8 cellular contexts compared by ENCODE assay signal in genomic region chr19:14496029-14496848, GRCh38. TPM values are rescaled to one million over a fixed set of nuclear protein-coding genes. Genes with fewer than 3 reads are reported as not detected.
DNase-seq lines count a peak whose midpoint lies in the region; ATAC-seq and TF ChIP-seq lines count a peak whose summit lies in the region.

Gene GIPC1 (minus strand): TSS chr19:14496127. CDS start chr19:14482976, 13,151 bp downstream.

- no TSS peak for BruUV-seq in Caco-2 (replicated peaks; lab: Mats Ljungman, UMichigan)

- H3K36me3 Mint-ChIP-seq in Caco-2 (ENCODE audit: insufficient read depth, unreplicated experiment) (peaks cover 34% of the 10 kb centered on the region), GM23338 (ENCODE audit: low read depth) (peaks cover 20% of the 10 kb centered on the region)
- peaks cover 7% of the 10 kb centered on the region for H3K36me3 Mint-ChIP-seq in activated naive CD8-positive, alpha-beta T cell treated with anti-CD3 and anti-CD28 coated beads, Interleukin-2, amount 10 ng/mL, durations not matched to agents 7 days and 5 days

- H3K79me2 ChIP-seq in GM23338 (replicated peaks; ENCODE audit: insufficient read depth), result peaks cover 28% of the 10 kb centered on the region

- H3K4me3 Mint-ChIP-seq in Caco-2 (ENCODE audit: unreplicated experiment) (peak within 1 kb of the TSS; percentile 80), GM23338 (peak within 1 kb of the TSS; percentile 89)
- peak within 1 kb of the TSS; percentile 84 for H3K4me3 Mint-ChIP-seq in activated naive CD8-positive, alpha-beta T cell treated with anti-CD3 and anti-CD28 coated beads, Interleukin-2, amount 10 ng/mL, durations not matched to agents 7 days and 5 days

- H3F3A ChIP-seq in GM23338 (replicated peaks; ENCODE audit: low read depth), result peaks cover 11% of the 10 kb centered on the region

- no peaks in the 10 kb centered on the region for H3K9me3 ChIP-seq in Caco-2

- peak within 1 kb of the TSS; percentile 91 for H3K27ac Mint-ChIP-seq in Caco-2 (ENCODE audit: unreplicated experiment)
- H3K27ac Mint-ChIP-seq in GM23338, result peak within 1 kb of the TSS; percentile 81
- peak within 1 kb of the TSS; percentile 79 for H3K27ac Mint-ChIP-seq in activated naive CD8-positive, alpha-beta T cell treated with anti-CD3 and anti-CD28 coated beads, Interleukin-2, amount 10 ng/mL, durations not matched to agents 7 days and 5 days

- DNase-seq in Caco-2 (peak; percentile 99), GM23338 (ENCODE audit: low spot score) (peak; percentile 99), NCI-H1105 (lab: John Stamatoyannopoulos, UW) (peak; percentile 98), SW 1271 (lab: John Stamatoyannopoulos, UW) (peak; percentile 91 to 97), glomerular visceral epithelial cell (ENCODE audit: extremely low spot score) (peak; percentile 99), nucleus accumbens (lab: John Stamatoyannopoulos, UW) (peak; percentile 90 to 99 (median 98)), substantia nigra (lab: John Stamatoyannopoulos, UW) (peak; percentile 86 to 99 (median 97))
- peak; percentile 93 for DNase-seq in activated naive CD8-positive, alpha-beta T cell treated with anti-CD3 and anti-CD28 coated beads, Interleukin-2, amount 10 ng/mL, durations not matched to agents 7 days and 5 days

- H3K27ac ChIP-seq in GM23338 (ENCODE audit: low read depth) (0 out of 2 replicates have a peak within 1 kb of the TSS, but pooled peaks have one; percentile 39), substantia nigra (ENCODE audit: low read depth, low read length, poor library complexity, severe bottlenecking) (peak within 1 kb of the TSS; percentile 98)

- H2AFZ ChIP-seq in GM23338, result peak within 1 kb of the TSS; percentile 82

- H3K9me2 ChIP-seq in GM23338 (ENCODE audit: insufficient read depth), result no peaks in the 10 kb centered on the region

- H3K4me2 ChIP-seq in GM23338, result peak within 1 kb of the TSS; percentile 95

- H4K20me1 ChIP-seq in GM23338 (replicated peaks; ENCODE audit: insufficient read depth), result peaks cover 8% of the 10 kb centered on the region; the same call in 1 of the 2 replicates

- no peaks in the 10 kb centered on the region; the same call in 1 of the 2 replicates for H3K36me3 ChIP-seq in Caco-2 (ENCODE audit: control insufficient read depth, insufficient read depth, low read length)
- no peaks in the 10 kb centered on the region; the same call in 1 of the 2 replicates for H3K36me3 ChIP-seq in GM23338 (ENCODE audit: insufficient read depth)

- H3K4me3 ChIP-seq in Caco-2 (ENCODE audit: low read depth, low read length), result peak within 1 kb of the TSS; percentile 93
- H3K4me3 ChIP-seq in GM23338, result peak within 1 kb of the TSS; percentile 90

- intact Hi-C loops in Caco-2 (cut with micrococcal nuclease; ENCODE audit: unreplicated experiment), result loop anchor here (2.0 kb wide), 1 partner anchor 33 kb away; the partner anchor contains the start of gene TECR

- CTCF ChIA-PET in Caco-2 (lab: Charles Lee), result interaction anchor here (0.9 to 1.9 kb wide), 5 partner anchors 10 to 360 kb away, joined by 3 to 7 read pairs (median 5); partner anchors contain the start of gene ASF1B

- no peak for TF ChIP-seq CTCF in Caco-2 (IDR thresholded peaks at IDR 0.05; ENCODE audit: insufficient read depth in 1 of 2, low read depth in 1 of 2, low read length in 1 of 2, severe bottlenecking in 1 of 2, unreplicated experiment in 1 of 2)
- no peak for TF ChIP-seq CTCF in GM23338 (conservative IDR thresholded peaks at IDR 0.05; ENCODE audit: low read depth in 2 of 2)

- H3K4me1 Mint-ChIP-seq in Caco-2 (ENCODE audit: low read depth, unreplicated experiment) (peaks cover 21% of the 10 kb centered on the region), GM23338 (peaks cover 22% of the 10 kb centered on the region)
- H3K4me1 Mint-ChIP-seq in activated naive CD8-positive, alpha-beta T cell treated with anti-CD3 and anti-CD28 coated beads, Interleukin-2, amount 10 ng/mL, durations not matched to agents 7 days and 5 days, result peaks cover 15% of the 10 kb centered on the region

- H3K27me3 Mint-ChIP-seq in Caco-2 (ENCODE audit: insufficient read depth, unreplicated experiment) (no peaks in the 10 kb centered on the region), GM23338 (ENCODE audit: insufficient read depth, low read depth, poor library complexity) (peaks cover 18% of the 10 kb centered on the region)
- peaks cover 3% of the 10 kb centered on the region for H3K27me3 Mint-ChIP-seq in activated naive CD8-positive, alpha-beta T cell treated with anti-CD3 and anti-CD28 coated beads, Interleukin-2, amount 10 ng/mL, durations not matched to agents 7 days and 5 days

- POLR2A ChIA-PET in Caco-2 (lab: Charles Lee), result interaction anchor here (0.5 to 1.0 kb wide), 7 partner anchors 10 to 1562 kb away, joined by 3 to 8 read pairs (median 3); partner anchors contain the start of genes DNAJB1, FARSA and NDUFB7
- POLR2A ChIA-PET in activated naive CD8-positive, alpha-beta T cell treated with anti-CD3 and anti-CD28 coated beads, Interleukin-2, amount 10 ng/mL, durations not matched to agents 7 days and 5 days (lab: Charles Lee), result interaction anchor here (0.5 to 2.6 kb wide), 8 partner anchors 8 to 69 kb away, joined by 3 to 29 read pairs (median 8); partner anchors contain the start of gene DNAJB1

- H3K27me3 ChIP-seq in Caco-2 (replicated peaks; ENCODE audit: control insufficient read depth, insufficient read depth, low read length), result no peaks in the 10 kb centered on the region
- no peaks in the 10 kb centered on the region for H3K27me3 ChIP-seq in GM23338 (ENCODE audit: insufficient read depth)

- peak; percentile 93 for ATAC-seq in GM23338
- peak; percentile 92 for ATAC-seq in activated naive CD8-positive, alpha-beta T cell treated with anti-CD3 and anti-CD28 coated beads, Interleukin-2, amount 10 ng/mL, durations not matched to agents 7 days and 5 days (ENCODE audit: low read depth)

- H3K9me3 Mint-ChIP-seq in Caco-2 (ENCODE audit: unreplicated experiment) (no peaks in the 10 kb centered on the region), GM23338 (no peaks in the 10 kb centered on the region)
- H3K9me3 Mint-ChIP-seq in activated naive CD8-positive, alpha-beta T cell treated with anti-CD3 and anti-CD28 coated beads, Interleukin-2, amount 10 ng/mL, durations not matched to agents 7 days and 5 days, result no peaks in the 10 kb centered on the region

- H3K4me1 ChIP-seq in Caco-2 (peaks cover 16% of the 10 kb centered on the region), GM23338 (ENCODE audit: insufficient read depth) (no peaks in the 10 kb centered on the region; the same call in 1 of the 2 replicates)

TF ChIP-seq in GM23338, 12 proteins besides CTCF, POLR2A, EP300 and RAD21 (continues in another document):
- TF ChIP-seq EZH2phosphoT487 (IDR thresholded peaks at IDR 0.05; ENCODE audit: unreplicated experiment), result no peak
- no peak for TF ChIP-seq STAT1 (IDR thresholded peaks at IDR 0.05; ENCODE audit: unreplicated experiment)
- no peak for TF ChIP-seq NANOG (IDR thresholded peaks at IDR 0.05; ENCODE audit: borderline replicate concordance)
- no peak for TF ChIP-seq ZNF331 (CRISPR knock-in tag; IDR thresholded peaks at IDR 0.05; ENCODE audit: low read depth)
- no peak for TF ChIP-seq EZH2 (IDR thresholded peaks at IDR 0.05; ENCODE audit: low read depth, unreplicated experiment)

RNA-seq across cellular contexts. Expression of gene GIPC1, which starts in this region (rescaled TPM):
- 98.7 and 105 TPM in 2 replicates for total RNA-seq in Caco-2 (2022)
- total RNA-seq in GM23338 (2014; rRNA removed; shearing (Covaris generic)), result 92.3 and 106 TPM in 2 replicates
- 50.9 and 51.6 TPM in 2 replicates for polyA plus RNA-seq in GM23338 (2016; fragmentation: Nextera tagmentation; extraction: Ambion mirVana)
- 10 to 100 TPM; 31.7 to 32.4 TPM for total RNA-seq in activated naive CD8-positive, alpha-beta T cell treated with anti-CD3 and anti-CD28 coated beads, Interleukin-2, amount 10 ng/mL, durations not matched to agents 7 days and 5 days

Comparison
In these comparisons a context has a peak if more than half of its experiments do, and no peak if none do; other contexts are left out.
1. Peak in every context shown above with its lines: DNase-seq, ATAC-seq, H3K4me3 ChIP-seq and H3K27ac ChIP-seq.